8 cellular contexts compared by ENCODE assay signal in the genomic region with DNA sequence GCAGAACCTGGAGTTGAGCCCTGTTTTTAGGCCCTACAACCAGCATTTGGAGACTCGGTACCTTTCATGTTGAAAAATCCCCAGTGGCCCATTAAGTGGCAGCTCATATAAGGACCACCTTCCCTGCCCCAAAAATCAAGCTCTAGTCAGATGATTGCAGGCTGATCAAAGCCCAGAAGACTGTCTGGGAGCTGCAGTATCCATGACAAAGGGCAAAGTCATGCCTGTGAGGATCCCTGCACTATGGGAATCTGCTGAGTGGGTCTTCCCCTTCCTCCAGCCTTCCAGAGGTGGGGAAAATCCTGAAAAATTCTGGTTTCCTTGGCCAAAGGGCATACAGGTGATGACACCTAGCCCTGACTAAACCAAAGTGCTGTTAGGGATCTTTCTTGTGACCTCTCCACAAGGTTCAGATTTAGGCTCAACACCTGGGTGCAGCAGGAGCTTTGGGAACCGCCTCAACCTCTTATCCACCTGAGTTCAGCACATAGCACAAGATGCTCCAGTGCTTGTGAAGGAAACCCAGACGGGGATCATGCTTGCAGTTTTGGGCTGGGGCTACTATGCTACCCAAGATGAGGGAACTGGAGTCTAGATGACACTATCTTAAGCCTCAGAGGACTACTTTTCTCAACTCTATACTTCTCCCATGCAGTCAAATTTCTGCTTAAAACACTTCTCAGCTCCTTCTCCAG. TPM values are rescaled to one million over a fixed set of nuclear protein-coding genes. Genes with fewer than 3 reads are reported as not detected.
DNase-seq lines count a peak whose midpoint lies in the region; ATAC-seq and TF ChIP-seq lines count a peak whose summit lies in the region.

No MANE protein-coding gene starts in this region.

- ATAC-seq in GM21737 (IDR thresholded peaks at IDR 0.05; ENCODE audit: unreplicated experiment) (no peak), GM19351 (IDR thresholded peaks at IDR 0.05; ENCODE audit: unreplicated experiment) (no peak)

- H3K9ac ChIP-seq in HUES64 (ENCODE audit: low read depth, low read length): no peak overlapping the region
- peak overlapping the region; percentile 88 for H3K9ac ChIP-seq in muscle layer of colon (ENCODE audit: low read length)

- no peak for TF ChIP-seq CTCF in AG10803 (conservative IDR thresholded peaks at IDR 0.05; ENCODE audit: low read length)
- TF ChIP-seq CTCF in brain microvascular endothelial cell (IDR thresholded peaks at IDR 0.05; ENCODE audit: low read depth, low read length, missing control alignments): no peak

- H3K4me3 ChIP-seq in AG10803 (ENCODE audit: low read length): peak overlapping the region; percentile 72
- H3K4me3 ChIP-seq in HUES64 (ENCODE audit: low read length): peak overlapping the region; percentile 70
- peak overlapping the region; percentile 57 for H3K4me3 ChIP-seq in brain microvascular endothelial cell (ENCODE audit: low read depth, low read length)
- peak overlapping the region in 1 of 2 donors; percentile 77 for H3K4me3 ChIP-seq in muscle layer of colon (ENCODE audit: low read depth in 1 of 2, low read length in 2 of 2)

- H3K4me1 ChIP-seq in HUES64 (ENCODE audit: insufficient read depth, low read length) (peaks cover 13% of the 10 kb centered on the region), muscle layer of colon (ENCODE audit: insufficient read depth, low read length) (peaks cover 29% of the 10 kb centered on the region)

- H3K27me3 ChIP-seq in HUES64 (ENCODE audit: insufficient read depth, low read length) (peaks cover 4% of the 10 kb centered on the region; the same call in 1 of the 2 replicates), brain microvascular endothelial cell (replicated peaks) (no peaks in the 10 kb centered on the region), muscle layer of colon (ENCODE audit: control insufficient read depth in 1 of 2, insufficient read depth in 2 of 2, low read length in 2 of 2) (no peaks in the 10 kb centered on the region)

- DNase-seq in AG10803 (ENCODE audit: low read depth) (no peak), brain microvascular endothelial cell (no peak), NCI-H345 (lab: John Stamatoyannopoulos, UW) (no peak)
- DNase-seq in stimulated activated CD4-positive, alpha-beta T cell treated with anti-CD3 and anti-CD28 coated beads, Interleukin-4, amount 100 ng/mL, for 4 hours: no peak

- in situ Hi-C loops in brain microvascular endothelial cell (cut with HindIII; ENCODE audit: low pct_ligation_motif_present, low sequenced_read_pairs): no loop called here

- 81% methylated on average over 3 of the region's 3 CpGs for WGBS in HUES64

- H3K36me3 ChIP-seq in HUES64 (ENCODE audit: insufficient read depth, low read length): peaks cover 36% of the 10 kb centered on the region
- H3K36me3 ChIP-seq in brain microvascular endothelial cell (replicated peaks): peaks cover 31% of the 10 kb centered on the region
- H3K36me3 ChIP-seq in muscle layer of colon (ENCODE audit: insufficient read depth, low read length): peaks cover 34% of the 10 kb centered on the region

- H3K27ac ChIP-seq in HUES64 (ENCODE audit: low read depth, low read length) (no peak overlapping the region), brain microvascular endothelial cell (peak overlapping the region; percentile 75), muscle layer of colon (ENCODE audit: low read depth, low read length) (peak overlapping the region; percentile 79)

- H3K9me3 ChIP-seq in HUES64 (ENCODE audit: insufficient read depth, low read depth, low read length): no peaks in the 10 kb centered on the region
- no peaks in the 10 kb centered on the region for H3K9me3 ChIP-seq in muscle layer of colon (ENCODE audit: low read length)

RNA-seq across cellular contexts. Expression of gene TRIM3, which starts 1.2 kb away (rescaled TPM):
- polyA plus RNA-seq in HUES64 (2013, experiment 1 of 2): 5.8 TPM
- polyA plus RNA-seq in HUES64 (2013, experiment 2 of 2): 8.9 TPM

RNA-seq across cellular contexts. Expression of gene ARFIP2, which starts 6.2 kb away (rescaled TPM):
- 38.4 TPM for polyA plus RNA-seq in HUES64 (2013, experiment 1 of 2)
- 35.4 TPM for polyA plus RNA-seq in HUES64 (2013, experiment 2 of 2)

RNA-seq across cellular contexts. Expression of gene TIMM10B, which starts 6.3 kb away (rescaled TPM):
- 30.7 TPM for polyA plus RNA-seq in HUES64 (2013, experiment 1 of 2)
- polyA plus RNA-seq in HUES64 (2013, experiment 2 of 2): 31.5 TPM

RNA-seq across cellular contexts. Expression of gene DNHD1, which starts 22.1 kb away (rescaled TPM):
- 2.1 TPM for polyA plus RNA-seq in HUES64 (2013, experiment 1 of 2)
- polyA plus RNA-seq in HUES64 (2013, experiment 2 of 2): 3.5 TPM

RNA-seq across cellular contexts. Expression of gene HPX, which starts 34.2 kb away (rescaled TPM):
- 0.40 TPM for polyA plus RNA-seq in HUES64 (2013, experiment 1 of 2)
- polyA plus RNA-seq in HUES64 (2013, experiment 2 of 2): 0.38 TPM
